Comparison of ENCODE assay signal across 24 cellular contexts in the genomic region with DNA sequence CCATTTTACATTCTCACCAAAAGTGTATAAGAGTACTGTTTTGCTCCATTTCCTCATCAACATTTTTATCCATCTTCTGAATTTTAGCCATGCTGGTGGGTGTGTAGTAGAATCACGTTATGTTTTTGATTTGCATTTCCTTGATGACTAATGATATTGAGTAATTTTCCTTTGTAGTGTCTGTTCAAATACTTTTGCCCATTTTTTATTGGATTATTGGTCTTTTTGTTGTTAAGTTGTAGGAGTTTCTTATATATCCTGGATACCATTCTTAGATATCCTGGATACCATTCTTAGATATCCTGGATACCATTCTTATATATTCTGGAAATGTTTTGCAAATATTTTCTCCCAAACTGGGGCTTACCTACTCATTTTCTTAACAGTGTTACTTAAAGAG.
DNase-seq lines count a peak whose midpoint lies in the region; ATAC-seq, FAIRE-seq and TF ChIP-seq lines count a peak whose summit lies in the region.
"Had no signal": no experiment of that assay in that cellular context is flagged by ENCODE, and none has a peak within 500 bp of the region (broad histone marks: within the 10 kb centered on the region; RNA-seq: fewer than 3 reads in every experiment).

No MANE protein-coding gene starts in this region.

- ATAC-seq in HG02973 (IDR thresholded peaks at IDR 0.05; ENCODE audit: unreplicated experiment) = no peak
- ATAC-seq: A549, GM12878 had no signal

- TF ChIP-seq POLR2A in endothelial cell of umbilical vein (IDR thresholded peaks at IDR 0.05; ENCODE audit: low read depth, low read length) = no peak
- TF ChIP-seq POLR2A in spleen (IDR thresholded peaks at IDR 0.05) = no peak

- H3K27ac ChIP-seq in A673 (ENCODE audit: low read depth, low read length, poor library complexity, severe bottlenecking) = no peak overlapping the region
- peak overlapping the region; percentile 34 for H3K27ac ChIP-seq in endothelial cell of umbilical vein (ENCODE audit: insufficient read depth, low read depth, low read length)
- no peak overlapping the region for H3K27ac ChIP-seq in spleen
- H3K27ac ChIP-seq in small intestine (ENCODE audit: low read depth in 1 of 2, low read length in 1 of 2) = no peak overlapping the region
- H3K27ac ChIP-seq: 22Rv1, A549, BLaER1 had no signal

- no peak overlapping the region for H3K4me2 ChIP-seq in endothelial cell of umbilical vein (ENCODE audit: insufficient read depth, low read length)
- H3K4me2 ChIP-seq: A549, BLaER1 had no signal

- H3K9me1 ChIP-seq in endothelial cell of umbilical vein (replicated peaks; ENCODE audit: control insufficient read depth, extremely low read depth, insufficient read depth, low read length) = no peaks in the 10 kb centered on the region

- DNase-seq in A673 (ENCODE audit: low spot score) (peak; percentile 59), HT1080 (ENCODE audit: low read depth) (peak; percentile 13), bronchial epithelial cell (ENCODE audit: low read depth) (peak; percentile 25), endothelial cell of umbilical vein (ENCODE audit: low read depth, low spot score) (peak; percentile 47), spleen (no peak), small intestine (no peak), dedifferentiated amniotic fluid mesenchymal stem cell (ENCODE audit: extremely low spot score) (no peak)
- DNase-seq: ACHN; BE2C; C1 segment of cervical spinal cord; CD4-positive, alpha-beta memory T cell; CD4-positive, CD25-positive, alpha-beta regulatory T cell; CD8-positive, alpha-beta memory T cell; COR-L47; DMS79 treated with DMSO at 0.1 percent for 48 hours; GF-D8 had no signal

- H2AFZ ChIP-seq in endothelial cell of umbilical vein (ENCODE audit: low read depth, low read length) = no peak overlapping the region

- dilution Hi-C loops in endothelial cell of umbilical vein (cut with MboI; ENCODE audit: extremely low pct_ligation_motif_present, low sequenced_read_pairs) = no loop called here

- H3K4me1 ChIP-seq in A673 (ENCODE audit: insufficient read depth, low read length, poor library complexity, severe bottlenecking) (peaks cover 2% of the 10 kb centered on the region), endothelial cell of umbilical vein (ENCODE audit: control insufficient read depth, extremely low read depth, insufficient read depth, low read length) (peaks cover 2% of the 10 kb centered on the region), spleen (no peaks in the 10 kb centered on the region), small intestine (ENCODE audit: control insufficient read depth in 2 of 2, insufficient read depth in 1 of 2, low read depth in 1 of 2, low read length in 1 of 2) (no peaks in the 10 kb centered on the region)
- H3K4me1 ChIP-seq: A549, BE2C, BLaER1 had no signal

- POLR2A ChIA-PET in A673 (lab: Charles Lee; ENCODE audit: low non-redundant PET) (no interaction called here), endothelial cell of umbilical vein (lab: Charles Lee) (no interaction called here)

- no peaks in the 10 kb centered on the region for H3K79me2 ChIP-seq in endothelial cell of umbilical vein (ENCODE audit: control insufficient read depth, insufficient read depth, low read length)

- intact Hi-C loops in A673 (cut with micrococcal nuclease; ENCODE audit: unreplicated experiment) = no loop called here
- intact Hi-C loops in endothelial cell of umbilical vein (cut with micrococcal nuclease) = no loop called here
- intact Hi-C loops in spleen (cut with DNase I; ENCODE audit: low total_unique reads) = no loop called here

- FAIRE-seq in bronchial epithelial cell (lab: Jason Lieb, UNC) (no peak), endothelial cell of umbilical vein (lab: Jason Lieb, UNC) (no peak), small intestine (lab: Jason Lieb, UNC) (no peak)
- FAIRE-seq: A549, G401.6, GM12878, GM12892, GM18507 had no signal

- no peaks in the 10 kb centered on the region for H4K20me1 ChIP-seq in endothelial cell of umbilical vein (replicated peaks; ENCODE audit: control insufficient read depth, extremely low read depth, insufficient read depth, low read length)
- H4K20me1 ChIP-seq: BLaER1 had no signal

- 44 to 71% (median 58%) methylated on average over 1 of the region's 1 CpG for WGBS in spleen, 5 donors
- WGBS in small intestine, 3 donors = 45 to 75% (median 71%) methylated on average over 1 of the region's 1 CpG

- BruUV-seq in A673 (replicated peaks; lab: Mats Ljungman, UMichigan) (no TSS peak), endothelial cell of umbilical vein (replicated peaks; lab: Mats Ljungman, UMichigan) (no TSS peak)

- H3K9me3 ChIP-seq in A673 (ENCODE audit: low read depth, low read length, poor library complexity, severe bottlenecking) (peaks cover 5% of the 10 kb centered on the region), endothelial cell of umbilical vein (replicated peaks; ENCODE audit: control insufficient read depth, insufficient read depth, low read length) (no peaks in the 10 kb centered on the region), spleen (peaks cover 0 to 7% (median 1%) of the 10 kb centered on the region in 8 donors), small intestine (ENCODE audit: control insufficient read depth, low read depth) (no peaks in the 10 kb centered on the region)
- H3K9me3 ChIP-seq: A549, BE2C, BLaER1 had no signal

- no peak overlapping the region for H3K9ac ChIP-seq in endothelial cell of umbilical vein (replicated peaks; ENCODE audit: extremely low read depth, insufficient read depth, low read length)
- H3K9ac ChIP-seq: BLaER1 had no signal

- H3K4me3 ChIP-seq in A673 (ENCODE audit: low read depth, low read length, poor library complexity, severe bottlenecking) = no peak overlapping the region
- no peak overlapping the region for H3K4me3 ChIP-seq in bronchial epithelial cell (ENCODE audit: low read depth, low read length)
- no peak overlapping the region for H3K4me3 ChIP-seq in endothelial cell of umbilical vein (replicated peaks in 1 of 3; ENCODE audit: insufficient read depth in 1 of 3, low read depth in 1 of 3, low read length in 3 of 3)
- no peak overlapping the region for H3K4me3 ChIP-seq in spleen
- no peak overlapping the region for H3K4me3 ChIP-seq in small intestine (ENCODE audit: low read depth in 1 of 2, low read length in 2 of 2)
- H3K4me3 ChIP-seq: A549, BLaER1, GM12878 had no signal

- CTCF ChIA-PET in A673 (lab: Charles Lee) (no interaction called here), endothelial cell of umbilical vein (lab: Charles Lee) (no interaction called here)

- H3K27me3 ChIP-seq in A673 (replicated peaks; ENCODE audit: insufficient read depth, low read depth, low read length, poor library complexity) (no peaks in the 10 kb centered on the region), bronchial epithelial cell (ENCODE audit: control insufficient read depth, insufficient read depth, low read length) (no peaks in the 10 kb centered on the region), endothelial cell of umbilical vein (ENCODE audit: control insufficient read depth in 2 of 2, insufficient read depth in 2 of 2, low read length in 2 of 2) (no peaks in the 10 kb centered on the region), spleen (replicated peaks in 1 of 7) (no peaks in the 10 kb centered on the region), small intestine (ENCODE audit: control insufficient read depth in 2 of 2, insufficient read depth in 2 of 2, low read length in 2 of 2) (no peaks in the 10 kb centered on the region)
- H3K27me3 ChIP-seq: BE2C, BLaER1 had no signal

- H3K36me3 ChIP-seq in A673 (ENCODE audit: insufficient read depth, low read length, poor library complexity, severe bottlenecking) (no peaks in the 10 kb centered on the region), bronchial epithelial cell (ENCODE audit: control insufficient read depth, insufficient read depth, low read length) (no peaks in the 10 kb centered on the region), endothelial cell of umbilical vein (ENCODE audit: control insufficient read depth in 2 of 2, extremely low read depth in 1 of 2, insufficient read depth in 2 of 2, low read length in 2 of 2) (no peaks in the 10 kb centered on the region), spleen (no peaks in the 10 kb centered on the region), small intestine (ENCODE audit: control insufficient read depth in 2 of 2, insufficient read depth in 2 of 2, low read length in 2 of 2) (no peaks in the 10 kb centered on the region)
- H3K36me3 ChIP-seq: BE2C, BLaER1 had no signal

- no peak for TF ChIP-seq CTCF in A673 (conservative IDR thresholded peaks at IDR 0.05; ENCODE audit: low read depth, low read length)
- TF ChIP-seq CTCF in bronchial epithelial cell (IDR thresholded peaks at IDR 0.05; ENCODE audit: insufficient read depth, low read length, severe bottlenecking) = no peak
- no peak for TF ChIP-seq CTCF in endothelial cell of umbilical vein (IDR thresholded peaks at IDR 0.05; ENCODE audit: extremely low read depth in 1 of 2, insufficient read depth in 1 of 2, low read depth in 1 of 2, low read length in 2 of 2)
- no peak for TF ChIP-seq CTCF in spleen (IDR thresholded peaks at IDR 0.05 in 8 of 11, conservative IDR thresholded peaks at IDR 0.05 in 3 of 11)

TF ChIP-seq in endothelial cell of umbilical vein, 7 proteins besides CTCF, POLR2A, EP300 and RAD21:
- TF ChIP-seq FOS (IDR thresholded peaks at IDR 0.05; ENCODE audit: borderline replicate concordance, insufficient read depth, low read length) (no peak), GATA2 (IDR thresholded peaks at IDR 0.05; ENCODE audit: insufficient read depth, insufficient read length, low read depth, low read length) (no peak), JUN (IDR thresholded peaks at IDR 0.05; ENCODE audit: borderline replicate concordance, insufficient read depth, insufficient read length, low read depth) (peak; percentile 60)
TF ChIP-seq in endothelial cell of umbilical vein: peak in this region for 1.

Comparison
In these comparisons a context has a peak if more than half of its experiments do, and no peak if none do; other contexts are left out.
1. DNase-seq: peak in A673 (single experiment), HT1080 (single experiment), bronchial epithelial cell (single experiment) and endothelial cell of umbilical vein (single experiment); none in spleen (single experiment), small intestine (single experiment) and dedifferentiated amniotic fluid mesenchymal stem cell (single experiment).